Comparison of ENCODE assay signal across 8 cellular contexts in the genomic region with DNA sequence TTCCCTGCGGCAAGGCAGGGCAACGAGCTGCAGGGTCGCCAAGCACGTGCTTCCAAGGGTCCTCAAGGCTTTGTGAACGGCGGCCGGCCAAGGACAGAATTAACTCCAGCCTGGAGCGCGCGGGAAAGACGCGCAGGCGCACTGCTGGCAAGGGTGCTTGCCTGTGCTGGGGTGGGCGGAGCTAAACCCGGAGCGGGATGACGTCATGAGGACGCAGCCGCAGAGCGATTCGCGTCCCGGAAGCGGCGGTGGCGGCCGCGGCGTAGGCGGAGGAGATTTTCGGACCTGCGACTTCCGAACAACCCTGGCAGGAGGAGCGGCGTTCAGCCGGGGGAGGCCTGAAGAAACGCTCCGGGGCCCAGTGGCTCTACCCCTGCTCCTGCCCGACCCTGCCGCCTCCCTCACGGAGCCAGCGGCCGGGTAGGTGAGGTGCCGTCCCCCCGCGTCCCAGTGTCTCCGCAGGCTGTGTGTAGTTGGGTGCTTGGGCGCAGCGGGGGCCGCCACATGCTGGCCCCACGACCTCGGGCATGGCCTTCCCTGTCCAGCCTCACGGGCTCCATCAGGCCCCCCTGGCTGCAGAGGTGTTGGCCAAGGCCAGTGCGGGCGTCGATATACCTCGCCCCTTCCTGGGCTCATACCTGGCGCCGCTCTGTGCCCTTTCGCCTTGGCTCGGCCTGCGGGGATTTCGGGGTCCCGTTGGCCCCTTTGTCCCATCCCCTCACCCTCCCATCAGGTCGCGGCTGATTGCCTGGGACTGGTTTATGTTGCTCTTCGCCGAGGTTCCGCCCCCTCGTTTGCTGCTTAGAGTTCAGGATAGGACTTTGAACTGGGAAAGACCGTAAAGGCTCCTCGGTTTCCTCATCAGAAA. TPM values are rescaled to one million over a fixed set of nuclear protein-coding genes. Genes with fewer than 3 reads are reported as not detected.
DNase-seq lines count a peak whose midpoint lies in the region; ATAC-seq, FAIRE-seq and TF ChIP-seq lines count a peak whose summit lies in the region.

TSS of gene ZFYVE27 (plus strand) at position 227 of the 868 bp plus-strand sequence. CDS start 1,350 bp downstream, outside the sequence.

- POLR2A ChIA-PET in AG04450 (lab: Yijun Ruan, JAX) (interaction anchor here (1.2 to 2.8 kb wide), 4 partner anchors 13 to 54 kb away, joined by 3 to 16 read pairs (median 11); partner anchors contain the start of genes AVPI1 and MARVELD1), WTC11 (lab: Charles Lee) (interaction anchor here (0.8 to 1.5 kb wide), 5 partner anchors 22 to 336 kb away, joined by 3 to 17 read pairs (median 4); partner anchors contain the start of genes AVPI1, MARVELD1 and RRP12)

- peaks cover 5 to 11% of the 10 kb centered on the region in 2 donors for H3K4me1 ChIP-seq in small intestine (ENCODE audit: control insufficient read depth in 2 of 2, insufficient read depth in 1 of 2, low read depth in 1 of 2, low read length in 1 of 2)

- FAIRE-seq in bronchial epithelial cell (lab: Jason Lieb, UNC) (no peak), small intestine (lab: Jason Lieb, UNC) (no peak)

- WGBS in small intestine, 3 donors: 0% methylated on average over 65 to 72 of the region's 72 CpGs

- H3K4me3 ChIP-seq in AG04450 (ENCODE audit: low read depth, low read length) (peak within 1 kb of the TSS; percentile 98), bronchial epithelial cell (ENCODE audit: low read depth, low read length) (peak within 1 kb of the TSS; percentile 84), small intestine (ENCODE audit: low read depth in 1 of 2, low read length in 2 of 2) (peak within 1 kb of the TSS; percentile 88 to 98)

- DNase-seq in AG04450 (ENCODE audit: low read depth, low spot score) (peak; percentile 91), NCI-H2227 (lab: John Stamatoyannopoulos, UW; ENCODE audit: unreplicated experiment) (peak; percentile 95), WTC11 (ENCODE audit: low spot score) (peak; percentile 98), bronchial epithelial cell (ENCODE audit: low read depth) (peak; percentile 87), iPS-NIHi11 (ENCODE audit: low spot score) (peak; percentile 99), small intestine (peak; percentile 95)

- H3K9me3 ChIP-seq in AG04450 (ENCODE audit: control insufficient read depth, insufficient read depth, low read length): no peaks in the 10 kb centered on the region; the same call in 1 of the 2 replicates
- H3K9me3 ChIP-seq in small intestine (ENCODE audit: control insufficient read depth, low read depth): no peaks in the 10 kb centered on the region

- H3K4me3 Mint-ChIP-seq in WTC11: peak within 1 kb of the TSS; percentile 87

- H3K27ac ChIP-seq in AG04450 (ENCODE audit: low read depth, low read length): peak within 1 kb of the TSS; percentile 91
- H3K27ac ChIP-seq in small intestine (ENCODE audit: low read depth in 1 of 2, low read length in 1 of 2): peak within 1 kb of the TSS; percentile 97 to 99

- peak within 1 kb of the TSS; percentile 90 for H3K27ac Mint-ChIP-seq in WTC11

- peak; percentile 74 for ATAC-seq in GM18873 (IDR thresholded peaks at IDR 0.05; ENCODE audit: low FRiP score, unreplicated experiment)
- peak; percentile 79 for ATAC-seq in HG03135 (IDR thresholded peaks at IDR 0.05; ENCODE audit: unreplicated experiment)
- ATAC-seq in WTC11: peak; percentile 92

- peaks cover 34% of the 10 kb centered on the region for H3K27me3 Mint-ChIP-seq in WTC11 (ENCODE audit: low read depth)

- H3K36me3 ChIP-seq in bronchial epithelial cell (ENCODE audit: control insufficient read depth, insufficient read depth, low read length) (peaks cover 6% of the 10 kb centered on the region), small intestine (ENCODE audit: control insufficient read depth in 2 of 2, insufficient read depth in 2 of 2, low read length in 2 of 2) (peaks cover 0 to 4% of the 10 kb centered on the region in 2 donors)

- H3K4me1 Mint-ChIP-seq in WTC11: peaks cover 10% of the 10 kb centered on the region

- H3K27me3 ChIP-seq in AG04450 (ENCODE audit: control insufficient read depth, insufficient read depth, low read length): no peaks in the 10 kb centered on the region
- H3K27me3 ChIP-seq in bronchial epithelial cell (ENCODE audit: control insufficient read depth, insufficient read depth, low read length): no peaks in the 10 kb centered on the region
- no peaks in the 10 kb centered on the region for H3K27me3 ChIP-seq in small intestine (ENCODE audit: control insufficient read depth in 2 of 2, insufficient read depth in 2 of 2, low read length in 2 of 2)

- peaks cover 14% of the 10 kb centered on the region for H3K9me3 Mint-ChIP-seq in WTC11

- no peak for TF ChIP-seq CTCF in AG04450 (IDR thresholded peaks at IDR 0.05; ENCODE audit: low read depth, low read length)
- no peak for TF ChIP-seq CTCF in WTC11 (IDR thresholded peaks at IDR 0.05)
- peak; percentile 10 for TF ChIP-seq CTCF in bronchial epithelial cell (IDR thresholded peaks at IDR 0.05; ENCODE audit: insufficient read depth, low read length, severe bottlenecking)

- peaks cover 34% of the 10 kb centered on the region for H3K36me3 Mint-ChIP-seq in WTC11

- CTCF ChIA-PET in AG04450 (lab: Charles Lee) (interaction anchor here (0.6 to 8.7 kb wide), 10 partner anchors 10 to 350 kb away, joined by 3 to 316 read pairs (median 4); partner anchors contain the start of genes ANKRD2 and MARVELD1), WTC11 (lab: Charles Lee) (interaction anchor here (0.8 to 4.8 kb wide), 14 partner anchors 8 to 97 kb away, joined by 3 to 36 read pairs (median 4); partner anchors contain the start of gene AVPI1)

TF ChIP-seq in WTC11, 78 proteins besides CTCF, POLR2A, EP300 and RAD21 (continues in another document):
- TF ChIP-seq ESRRA (CRISPR knock-in tag; IDR thresholded peaks at IDR 0.05; ENCODE audit: borderline replicate concordance) (peak; percentile 99), HMGA2 (CRISPR knock-in tag; IDR thresholded peaks at IDR 0.05) (0 out of 2 replicates have a peak, but pooled peaks have one; percentile 37), TEAD1 (CRISPR knock-in tag; IDR thresholded peaks at IDR 0.05) (peak; percentile 100), CREM (CRISPR knock-in tag; IDR thresholded peaks at IDR 0.05) (peak; percentile 96), ZNF138 (CRISPR knock-in tag; conservative IDR thresholded peaks at IDR 0.05) (peak; percentile 100), GRHL2 (CRISPR knock-in tag; IDR thresholded peaks at IDR 0.05; ENCODE audit: insufficient replicate concordance, severe bottlenecking) (no peak), ZNF232 (CRISPR knock-in tag; IDR thresholded peaks at IDR 0.05) (peak; percentile 99), SOX15 (CRISPR knock-in tag; IDR thresholded peaks at IDR 0.05) (no peak), OVOL2 (CRISPR knock-in tag; IDR thresholded peaks at IDR 0.05; ENCODE audit: borderline replicate concordance) (no peak), FOXJ3 (CRISPR knock-in tag; IDR thresholded peaks at IDR 0.05; ENCODE audit: borderline replicate concordance) (peak; percentile 96), IRF2 (CRISPR knock-in tag; IDR thresholded peaks at IDR 0.05; ENCODE audit: borderline replicate concordance, low read depth) (peak; percentile 96), CDX4 (CRISPR knock-in tag; IDR thresholded peaks at IDR 0.05; ENCODE audit: borderline replicate concordance) (no peak), ZNF121 (CRISPR knock-in tag; IDR thresholded peaks at IDR 0.05) (peak; percentile 91), PRRX2 (CRISPR knock-in tag; IDR thresholded peaks at IDR 0.05) (no peak), ZNF396 (CRISPR knock-in tag; IDR thresholded peaks at IDR 0.05; ENCODE audit: borderline replicate concordance) (no peak)
- TF ChIP-seq, protein P1, sequence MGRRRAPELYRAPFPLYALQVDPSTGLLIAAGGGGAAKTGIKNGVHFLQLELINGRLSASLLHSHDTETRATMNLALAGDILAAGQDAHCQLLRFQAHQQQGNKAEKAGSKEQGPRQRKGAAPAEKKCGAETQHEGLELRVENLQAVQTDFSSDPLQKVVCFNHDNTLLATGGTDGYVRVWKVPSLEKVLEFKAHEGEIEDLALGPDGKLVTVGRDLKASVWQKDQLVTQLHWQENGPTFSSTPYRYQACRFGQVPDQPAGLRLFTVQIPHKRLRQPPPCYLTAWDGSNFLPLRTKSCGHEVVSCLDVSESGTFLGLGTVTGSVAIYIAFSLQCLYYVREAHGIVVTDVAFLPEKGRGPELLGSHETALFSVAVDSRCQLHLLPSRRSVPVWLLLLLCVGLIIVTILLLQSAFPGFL (CRISPR knock-in tag; IDR thresholded peaks at IDR 0.05; ENCODE audit: borderline replicate concordance): peak; percentile 97; the same call in 1 of the 2 replicates
- TF ChIP-seq, protein P2, sequence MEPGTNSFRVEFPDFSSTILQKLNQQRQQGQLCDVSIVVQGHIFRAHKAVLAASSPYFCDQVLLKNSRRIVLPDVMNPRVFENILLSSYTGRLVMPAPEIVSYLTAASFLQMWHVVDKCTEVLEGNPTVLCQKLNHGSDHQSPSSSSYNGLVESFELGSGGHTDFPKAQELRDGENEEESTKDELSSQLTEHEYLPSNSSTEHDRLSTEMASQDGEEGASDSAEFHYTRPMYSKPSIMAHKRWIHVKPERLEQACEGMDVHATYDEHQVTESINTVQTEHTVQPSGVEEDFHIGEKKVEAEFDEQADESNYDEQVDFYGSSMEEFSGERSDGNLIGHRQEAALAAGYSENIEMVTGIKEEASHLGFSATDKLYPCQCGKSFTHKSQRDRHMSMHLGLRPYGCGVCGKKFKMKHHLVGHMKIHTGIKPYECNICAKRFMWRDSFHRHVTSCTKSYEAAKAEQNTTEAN (CRISPR knock-in tag; IDR thresholded peaks at IDR 0.05): peak; percentile 99
- TF ChIP-seq, protein P3, sequence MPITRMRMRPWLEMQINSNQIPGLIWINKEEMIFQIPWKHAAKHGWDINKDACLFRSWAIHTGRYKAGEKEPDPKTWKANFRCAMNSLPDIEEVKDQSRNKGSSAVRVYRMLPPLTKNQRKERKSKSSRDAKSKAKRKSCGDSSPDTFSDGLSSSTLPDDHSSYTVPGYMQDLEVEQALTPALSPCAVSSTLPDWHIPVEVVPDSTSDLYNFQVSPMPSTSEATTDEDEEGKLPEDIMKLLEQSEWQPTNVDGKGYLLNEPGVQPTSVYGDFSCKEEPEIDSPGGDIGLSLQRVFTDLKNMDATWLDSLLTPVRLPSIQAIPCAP (CRISPR knock-in tag; IDR thresholded peaks at IDR 0.05): peak; percentile 99

RNA-seq across cellular contexts. Expression of gene ZFYVE27, which starts in this region (rescaled TPM):
- polyA plus RNA-seq in AG04450 (2011; rRNA removed) (11.1 and 13.5 TPM in 2 replicates), small intestine (10 to 100 TPM; 21.6 to 30.7 (median 28.6) TPM)
- 11.6 and 15.1 TPM in 2 replicates for polyA minus RNA-seq in AG04450 (2011; rRNA and poly(A)+ RNA removed)
- total RNA-seq in WTC11 (2021) (23.2 to 26.9 TPM (median 26.0 TPM) in 3 replicates), bronchial epithelial cell (15.3 and 19.1 TPM in 2 replicates)

Comparison
In these comparisons a context has a peak if more than half of its experiments do, and no peak if none do; other contexts are left out.
1. Peak in every context shown above with its lines: DNase-seq, ATAC-seq, H3K4me3 ChIP-seq and H3K27ac ChIP-seq.